ENCODE assay signal across 29 cellular contexts in the genomic region with DNA sequence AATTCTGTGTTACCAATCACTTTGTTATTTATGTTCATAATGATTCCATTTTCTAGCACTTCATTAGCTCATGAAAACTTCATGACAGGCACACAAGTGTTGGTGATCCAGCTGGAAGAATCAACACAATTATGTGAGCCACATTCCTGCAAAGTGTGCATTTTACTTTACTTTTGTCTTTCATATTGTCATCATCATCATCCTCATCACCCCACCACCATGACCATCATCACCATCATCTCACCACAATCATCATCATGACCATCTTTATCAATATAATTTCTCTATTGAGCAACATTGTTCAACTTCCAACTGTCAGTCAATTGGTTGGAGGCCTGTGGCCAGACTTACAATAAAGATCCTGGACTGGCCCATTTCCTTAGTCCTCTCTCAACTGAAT.
"Had no signal": no experiment of that assay in that cellular context is flagged by ENCODE, and none has a peak within 500 bp of the region (broad histone marks: within the 10 kb centered on the region; RNA-seq: fewer than 3 reads in every experiment).

No MANE protein-coding gene starts in this region.

- H3K36me3 ChIP-seq: stomach, suprapubic skin, thoracic aorta, thyroid gland, tibial artery, tibial nerve, transverse colon, upper lobe of left lung, upper lobe of right lung, uterus, vagina had no signal

- H3K27ac ChIP-seq: stomach, suprapubic skin, testis, thoracic aorta, thyroid gland, tibial artery, tibial nerve, transverse colon, upper lobe of left lung, upper lobe of right lung, uterus, vagina had no signal

- H3K4me3 ChIP-seq: stomach, suprapubic skin, testis, thoracic aorta, thyroid gland, tibial artery, tibial nerve, transverse colon, upper lobe of left lung, upper lobe of right lung, uterus, vagina had no signal

- H3K4me1 ChIP-seq: suprapubic skin, testis, thyroid gland, tibial nerve, transverse colon, upper lobe of right lung, uterus had no signal

- FAIRE-seq: urothelium cell line had no signal

- H3K9me3 Mint-ChIP-seq: stimulated activated effector memory CD8-positive, alpha-beta T cell treated with anti-CD3 and anti-CD28 coated beads, Interleukin-12 subunit alpha, Interleukin-12 subunit beta, amount 100 ng/mL, for 72 hours; stimulated activated memory B cell treated with anti-CD40 and anti-IgM and Interleukin-4, amounts not matched to agents 10 μg/mL and 1 μg/mL and 100 μg/mL, for 72 hours; stimulated activated naive B cell treated with anti-CD40 and anti-IgM and Interleukin-4, amounts not matched to agents 10 μg/mL and 1 μg/mL and 100 μg/mL, for 72 hours; stimulated activated naive CD8-positive, alpha-beta T cell treated with anti-CD3 and anti-CD28 coated beads, Interleukin-15, amount 100 ng/mL, for 72 hours; stimulated activated naive CD8-positive, alpha-beta T cell treated with anti-CD3 and anti-CD28 coated beads, Interleukin-15, Interleukin-2, amounts not matched to agents 100 ng/mL and 50 ng/mL, for 24 hours; type B pancreatic cell had no signal

- H3K9me3 ChIP-seq: stomach, suprapubic skin, testis, thoracic aorta, thyroid gland, tibial artery, tibial nerve, transverse colon, upper lobe of left lung, upper lobe of right lung, uterus, vagina had no signal

- ATAC-seq: stimulated activated effector memory CD8-positive, alpha-beta T cell treated with anti-CD3 and anti-CD28 coated beads, Interleukin-12 subunit alpha, Interleukin-12 subunit beta, amount 100 ng/mL, for 72 hours; stimulated activated memory B cell treated with anti-CD40 and anti-IgM and Interleukin-4, amounts not matched to agents 10 μg/mL and 1 μg/mL and 100 μg/mL, for 72 hours; stimulated activated naive B cell treated with anti-CD40 and anti-IgM and Interleukin-4, amounts not matched to agents 10 μg/mL and 1 μg/mL and 100 μg/mL, for 72 hours; stimulated activated naive CD8-positive, alpha-beta T cell treated with anti-CD3 and anti-CD28 coated beads, Interleukin-15, amount 100 ng/mL, for 72 hours; stimulated activated naive CD8-positive, alpha-beta T cell treated with anti-CD3 and anti-CD28 coated beads, Interleukin-15, Interleukin-2, amounts not matched to agents 100 U/mL and 50 U/mL, for 24 hours; upper lobe of right lung had no signal

- H3K27me3 ChIP-seq: testis, vagina had no signal

- H3K4me3 Mint-ChIP-seq: stimulated activated effector memory CD8-positive, alpha-beta T cell treated with anti-CD3 and anti-CD28 coated beads, Interleukin-12 subunit alpha, Interleukin-12 subunit beta, amount 100 ng/mL, for 72 hours; stimulated activated memory B cell treated with anti-CD40 and anti-IgM and Interleukin-4, amounts not matched to agents 10 μg/mL and 1 μg/mL and 100 μg/mL, for 72 hours; stimulated activated naive B cell treated with anti-CD40 and anti-IgM and Interleukin-4, amounts not matched to agents 10 μg/mL and 1 μg/mL and 100 μg/mL, for 72 hours; stimulated activated naive CD8-positive, alpha-beta T cell treated with anti-CD3 and anti-CD28 coated beads, Interleukin-15, amount 100 ng/mL, for 72 hours; stimulated activated naive CD8-positive, alpha-beta T cell treated with anti-CD3 and anti-CD28 coated beads, Interleukin-15, Interleukin-2, amounts not matched to agents 100 ng/mL and 50 ng/mL, for 24 hours; type B pancreatic cell had no signal

- DNase-seq: stimulated activated CD4-positive, alpha-beta T cell treated with anti-CD3 and anti-CD28 coated beads, Interleukin-2, amount 100 ng/mL, for 48 hours; stimulated activated CD4-positive, alpha-beta T cell treated with anti-CD3 and anti-CD28 coated beads, Interleukin-4, amount 100 ng/mL, for 1 hour; stimulated activated CD4-positive, alpha-beta T cell treated with anti-CD3 and anti-CD28 coated beads, Interleukin-4, amount 100 ng/mL, for 24 hours; stimulated activated CD4-positive, alpha-beta T cell treated with anti-CD3 and anti-CD28 coated beads, Interleukin-4, amount 100 ng/mL, for 4 hours; stimulated activated CD8-positive, alpha-beta memory T cell treated with anti-CD3 and anti-CD28 coated beads, Interleukin-4, amount 100 ng/mL, for 48 hours; stimulated activated naive B cell treated with anti-CD40 and anti-IgM and Interleukin-4, amounts not matched to agents 10 μg/mL and 1 μg/mL and 100 μg/mL, for 72 hours; stimulated activated naive CD4-positive, alpha-beta T cell; stimulated activated naive CD4-positive, alpha-beta T cell treated with Interleukin-2 at 50 U/mL for 16 hours; stimulated activated naive CD8-positive, alpha-beta T cell treated with anti-CD3 and anti-CD28 coated beads, Interleukin-15, amount 100 ng/mL, for 72 hours; stimulated activated naive CD8-positive, alpha-beta T cell treated with anti-CD3 and anti-CD28 coated beads, Interleukin-15, Interleukin-2, amounts not matched to agents 100 U/mL and 50 U/mL, for 24 hours; stomach; substantia nigra; testis; thyroid gland; tibial artery; transverse colon; trophoblast cell; upper lobe of right lung; uterus had no signal

- H3K27ac Mint-ChIP-seq: stimulated activated effector memory CD8-positive, alpha-beta T cell treated with anti-CD3 and anti-CD28 coated beads, Interleukin-12 subunit alpha, Interleukin-12 subunit beta, amount 100 ng/mL, for 72 hours; stimulated activated memory B cell treated with anti-CD40 and anti-IgM and Interleukin-4, amounts not matched to agents 10 μg/mL and 1 μg/mL and 100 μg/mL, for 72 hours; stimulated activated naive B cell treated with anti-CD40 and anti-IgM and Interleukin-4, amounts not matched to agents 10 μg/mL and 1 μg/mL and 100 μg/mL, for 72 hours; stimulated activated naive CD8-positive, alpha-beta T cell treated with anti-CD3 and anti-CD28 coated beads, Interleukin-15, amount 100 ng/mL, for 72 hours; stimulated activated naive CD8-positive, alpha-beta T cell treated with anti-CD3 and anti-CD28 coated beads, Interleukin-15, Interleukin-2, amounts not matched to agents 100 ng/mL and 50 ng/mL, for 24 hours; type B pancreatic cell had no signal

- H3K36me3 Mint-ChIP-seq: stimulated activated memory B cell treated with anti-CD40 and anti-IgM and Interleukin-4, amounts not matched to agents 10 μg/mL and 1 μg/mL and 100 μg/mL, for 72 hours; stimulated activated naive B cell treated with anti-CD40 and anti-IgM and Interleukin-4, amounts not matched to agents 10 μg/mL and 1 μg/mL and 100 μg/mL, for 72 hours; type B pancreatic cell had no signal
